1 cellular context compared by ENCODE assay signal in the genomic region with DNA sequence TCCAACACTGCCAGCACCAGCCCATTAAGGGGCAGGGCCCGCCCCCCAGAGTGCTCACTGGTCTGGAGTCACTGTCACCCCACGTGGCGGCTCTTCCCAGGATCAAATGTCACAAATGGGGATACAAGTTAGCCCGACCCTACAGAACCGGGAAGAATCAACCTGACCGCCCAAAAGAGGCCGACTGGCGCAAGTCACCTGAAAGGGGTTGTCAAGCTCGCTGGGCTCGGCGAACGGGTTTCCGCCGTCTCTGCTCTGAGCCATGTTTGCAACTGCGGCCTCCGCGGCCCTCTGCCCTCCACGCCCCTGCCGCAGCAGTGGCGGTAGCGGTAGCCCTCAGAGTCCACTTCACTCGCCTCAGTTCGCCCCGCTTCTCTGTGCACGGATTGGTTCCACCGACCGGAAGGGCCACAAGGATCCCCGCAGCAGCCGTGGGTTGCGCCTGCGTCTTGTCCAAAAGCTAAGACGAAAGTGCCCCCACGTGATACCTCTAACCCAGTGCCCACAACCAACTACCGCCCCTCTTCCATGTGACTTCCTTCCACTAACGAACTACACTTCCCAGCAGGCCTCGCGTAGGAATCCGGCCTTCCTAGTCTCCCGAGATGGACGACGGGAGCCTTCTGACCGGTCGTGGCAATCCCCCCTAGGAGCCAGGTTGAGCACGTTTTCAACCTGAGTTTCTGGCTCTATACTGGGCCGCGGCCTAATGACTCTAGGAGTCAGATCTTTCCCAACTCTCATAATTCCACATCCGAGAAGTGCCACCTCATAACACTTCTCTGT.
TF ChIP-seq lines count a peak whose summit lies in the region.

Gene SCAMP3 (minus strand): TSS at position 473 of the 786 bp plus-strand sequence. CDS start 209 bp downstream, at position 264.

TF ChIP-seq in GM12878, 131 proteins besides CTCF, POLR2A, EP300 and RAD21 (continued from another document):
- TF ChIP-seq, protein P1, sequence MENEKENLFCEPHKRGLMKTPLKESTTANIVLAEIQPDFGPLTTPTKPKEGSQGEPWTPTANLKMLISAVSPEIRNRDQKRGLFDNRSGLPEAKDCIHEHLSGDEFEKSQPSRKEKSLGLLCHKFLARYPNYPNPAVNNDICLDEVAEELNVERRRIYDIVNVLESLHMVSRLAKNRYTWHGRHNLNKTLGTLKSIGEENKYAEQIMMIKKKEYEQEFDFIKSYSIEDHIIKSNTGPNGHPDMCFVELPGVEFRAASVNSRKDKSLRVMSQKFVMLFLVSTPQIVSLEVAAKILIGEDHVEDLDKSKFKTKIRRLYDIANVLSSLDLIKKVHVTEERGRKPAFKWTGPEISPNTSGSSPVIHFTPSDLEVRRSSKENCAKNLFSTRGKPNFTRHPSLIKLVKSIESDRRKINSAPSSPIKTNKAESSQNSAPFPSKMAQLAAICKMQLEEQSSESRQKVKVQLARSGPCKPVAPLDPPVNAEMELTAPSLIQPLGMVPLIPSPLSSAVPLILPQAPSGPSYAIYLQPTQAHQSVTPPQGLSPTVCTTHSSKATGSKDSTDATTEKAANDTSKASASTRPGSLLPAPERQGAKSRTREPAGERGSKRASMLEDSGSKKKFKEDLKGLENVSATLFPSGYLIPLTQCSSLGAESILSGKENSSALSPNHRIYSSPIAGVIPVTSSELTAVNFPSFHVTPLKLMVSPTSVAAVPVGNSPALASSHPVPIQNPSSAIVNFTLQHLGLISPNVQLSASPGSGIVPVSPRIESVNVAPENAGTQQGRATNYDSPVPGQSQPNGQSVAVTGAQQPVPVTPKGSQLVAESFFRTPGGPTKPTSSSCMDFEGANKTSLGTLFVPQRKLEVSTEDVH (IDR thresholded peaks at IDR 0.05; ENCODE audit: low read depth, partially characterized antibody), result peak; percentile 27
- TF ChIP-seq, protein P2, sequence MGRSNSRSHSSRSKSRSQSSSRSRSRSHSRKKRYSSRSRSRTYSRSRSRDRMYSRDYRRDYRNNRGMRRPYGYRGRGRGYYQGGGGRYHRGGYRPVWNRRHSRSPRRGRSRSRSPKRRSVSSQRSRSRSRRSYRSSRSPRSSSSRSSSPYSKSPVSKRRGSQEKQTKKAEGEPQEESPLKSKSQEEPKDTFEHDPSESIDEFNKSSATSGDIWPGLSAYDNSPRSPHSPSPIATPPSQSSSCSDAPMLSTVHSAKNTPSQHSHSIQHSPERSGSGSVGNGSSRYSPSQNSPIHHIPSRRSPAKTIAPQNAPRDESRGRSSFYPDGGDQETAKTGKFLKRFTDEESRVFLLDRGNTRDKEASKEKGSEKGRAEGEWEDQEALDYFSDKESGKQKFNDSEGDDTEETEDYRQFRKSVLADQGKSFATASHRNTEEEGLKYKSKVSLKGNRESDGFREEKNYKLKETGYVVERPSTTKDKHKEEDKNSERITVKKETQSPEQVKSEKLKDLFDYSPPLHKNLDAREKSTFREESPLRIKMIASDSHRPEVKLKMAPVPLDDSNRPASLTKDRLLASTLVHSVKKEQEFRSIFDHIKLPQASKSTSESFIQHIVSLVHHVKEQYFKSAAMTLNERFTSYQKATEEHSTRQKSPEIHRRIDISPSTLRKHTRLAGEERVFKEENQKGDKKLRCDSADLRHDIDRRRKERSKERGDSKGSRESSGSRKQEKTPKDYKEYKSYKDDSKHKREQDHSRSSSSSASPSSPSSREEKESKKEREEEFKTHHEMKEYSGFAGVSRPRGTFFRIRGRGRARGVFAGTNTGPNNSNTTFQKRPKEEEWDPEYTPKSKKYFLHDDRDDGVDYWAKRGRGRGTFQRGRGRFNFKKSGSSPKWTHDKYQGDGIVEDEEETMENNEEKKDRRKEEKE (IDR thresholded peaks at IDR 0.05), result no peak
- TF ChIP-seq CBX5 (IDR thresholded peaks at IDR 0.05; ENCODE audit: low read depth) (no peak), NR2F1 (conservative IDR thresholded peaks at IDR 0.05) (0 out of 2 replicates have a peak, but pooled peaks have one; percentile 44)
TF ChIP-seq in GM12878: peak in this region for 68.
